ENCODE assay signal across 8 cellular contexts in genomic region chr9:133375116-133375723, GRCh38. TPM values are rescaled to one million over a fixed set of nuclear protein-coding genes. Genes with fewer than 3 reads are reported as not detected.
DNase-seq lines count a peak whose midpoint lies in the region; ATAC-seq, FAIRE-seq and TF ChIP-seq lines count a peak whose summit lies in the region.

No MANE protein-coding gene starts in this region.

- TF ChIP-seq CTCF in D721Med (IDR thresholded peaks at IDR 0.05; ENCODE audit: insufficient read depth, missing control alignments) (peak; percentile 1), WI38 (IDR thresholded peaks at IDR 0.05; ENCODE audit: low read depth, low read length) (no peak), fibroblast of the aortic adventitia (IDR thresholded peaks at IDR 0.05; ENCODE audit: insufficient read depth, low read length) (no peak), parathyroid adenoma (IDR thresholded peaks at IDR 0.05) (no peak)

- H3K36me3 ChIP-seq in parathyroid adenoma (ENCODE audit: control insufficient read depth, insufficient read depth, low read length), result no peaks in the 10 kb centered on the region

- H3K9ac ChIP-seq in parathyroid adenoma, result peak overlapping the region; percentile 76

- peak overlapping the region; percentile 72 for H3K4me2 ChIP-seq in parathyroid adenoma (ENCODE audit: low read length)

- no peak for FAIRE-seq in D721Med (lab: Jason Lieb, UNC)

- H3K4me1 ChIP-seq in parathyroid adenoma, result peaks cover 2% of the 10 kb centered on the region

- H2AFZ ChIP-seq in parathyroid adenoma, result peak overlapping the region; percentile 53

- H3K9me3 ChIP-seq in parathyroid adenoma (ENCODE audit: control insufficient read depth, low read length), result no peaks in the 10 kb centered on the region

- peaks cover 35% of the 10 kb centered on the region for H3K79me2 ChIP-seq in parathyroid adenoma

- peak; percentile 8 for ATAC-seq in GM19395 (IDR thresholded peaks at IDR 0.05; ENCODE audit: unreplicated experiment)

- no peaks in the 10 kb centered on the region for H3K27me3 ChIP-seq in parathyroid adenoma (ENCODE audit: control insufficient read depth, insufficient read depth, low read length)

- DNase-seq in D721Med (ENCODE audit: insufficient read length, low spot score) (no peak), HT-29 (ENCODE audit: low spot score) (peak; percentile 65), fibroblast of the aortic adventitia (ENCODE audit: low read depth) (peak; percentile 42), mesenteric fat pad (ENCODE audit: low spot score) (no peak), epidermal melanocyte (ENCODE audit: insufficient read length, low spot score) (no peak)

- H3K4me3 ChIP-seq in WI38 (ENCODE audit: low read depth, low read length) (peak overlapping the region; percentile 82), fibroblast of the aortic adventitia (ENCODE audit: low read depth, low read length) (peak overlapping the region; percentile 91), parathyroid adenoma (ENCODE audit: low read depth, low read length) (peak overlapping the region; percentile 73)

- H3K27ac ChIP-seq in parathyroid adenoma, result peak overlapping the region; percentile 29

RNA-seq across cellular contexts. Expression of gene SURF4, which starts 0.6 kb away (rescaled TPM):
- 297 and 299 TPM in 2 replicates for total RNA-seq in HT-29 (2014; rRNA removed; shearing (Covaris generic))
- total RNA-seq in fibroblast of the aortic adventitia (ENCODE audit: low replicate concordance) (103 and 275 TPM in 2 replicates), mesenteric fat pad (211 TPM)

RNA-seq across cellular contexts. Expression of gene STKLD1, which starts 0.9 kb away (rescaled TPM):
- not detected in 2 replicates for total RNA-seq in HT-29 (2014; rRNA removed; shearing (Covaris generic))
- 0.33 and 1.3 TPM in 2 replicates for total RNA-seq in fibroblast of the aortic adventitia (ENCODE audit: low replicate concordance)
- not detected for total RNA-seq in mesenteric fat pad

RNA-seq across cellular contexts. Expression of gene SURF2, which starts 18.9 kb away (rescaled TPM):
- total RNA-seq in HT-29 (2014; rRNA removed; shearing (Covaris generic)), result 94.2 and 135 TPM in 2 replicates
- total RNA-seq in fibroblast of the aortic adventitia (ENCODE audit: low replicate concordance) (12.5 and 33.9 TPM in 2 replicates), mesenteric fat pad (13.5 TPM)

RNA-seq across cellular contexts. Expression of gene SURF1, which starts 18.9 kb away (rescaled TPM):
- 27.7 and 32.7 TPM in 2 replicates for total RNA-seq in HT-29 (2014; rRNA removed; shearing (Covaris generic))
- total RNA-seq in fibroblast of the aortic adventitia (ENCODE audit: low replicate concordance) (25.1 and 49.3 TPM in 2 replicates), mesenteric fat pad (30.8 TPM)

RNA-seq across cellular contexts. Expression of gene RPL7A, which starts 27.2 kb away (rescaled TPM):
- total RNA-seq in HT-29 (2014; rRNA removed; shearing (Covaris generic)), result 2,195 and 2,237 TPM in 2 replicates
- total RNA-seq in fibroblast of the aortic adventitia (ENCODE audit: low replicate concordance), result 2,301 and 2,411 TPM in 2 replicates
- total RNA-seq in mesenteric fat pad, result 1,535 TPM

Comparison
In these comparisons a context has a peak if more than half of its experiments do, and no peak if none do; other contexts are left out.
1. DNase-seq: peak in HT-29 (single experiment) and fibroblast of the aortic adventitia (single experiment); none in D721Med (single experiment), mesenteric fat pad (single experiment) and epidermal melanocyte (single experiment).
2. Peak in every context shown above with its lines, with median percentiles within 50 percentile points of each other: H3K4me3 ChIP-seq.